29 cellular contexts compared by ENCODE assay signal in the genomic region with DNA sequence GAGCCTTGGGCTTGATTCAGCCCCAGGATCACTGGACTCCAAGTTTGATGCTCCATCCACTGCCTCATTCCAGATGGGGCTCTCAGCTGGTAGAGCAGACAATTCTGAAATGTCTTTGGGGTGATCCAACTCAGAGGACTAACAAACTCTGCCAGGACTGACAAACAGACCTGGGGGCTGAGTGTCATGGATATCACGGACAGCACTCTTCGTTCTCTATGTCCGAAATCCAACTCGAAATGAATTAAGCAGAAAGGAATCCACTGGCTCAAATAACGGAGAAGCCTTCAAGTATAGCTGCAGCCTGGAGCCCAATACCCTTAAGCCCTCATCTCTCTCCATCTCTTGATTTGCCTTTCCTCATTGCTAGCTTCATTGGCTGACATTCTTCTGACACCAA. TPM values are rescaled to one million over a fixed set of nuclear protein-coding genes. Genes with fewer than 3 reads are reported as not detected.
DNase-seq lines count a peak whose midpoint lies in the region; ATAC-seq, FAIRE-seq and TF ChIP-seq lines count a peak whose summit lies in the region.
"Had no signal": no experiment of that assay in that cellular context is flagged by ENCODE, and none has a peak within 500 bp of the region (broad histone marks: within the 10 kb centered on the region; RNA-seq: fewer than 3 reads in every experiment).

No MANE protein-coding gene starts in this region.

- no peak overlapping the region for H2AFZ ChIP-seq in astrocyte (ENCODE audit: low read depth, low read length)

- H3K27ac ChIP-seq in KOPT-K1 (ENCODE audit: low read depth, low read length, poor library complexity, severe bottlenecking): peak overlapping the region; percentile 94
- no peak overlapping the region for H3K27ac ChIP-seq in astrocyte (ENCODE audit: low read depth, low read length)
- H3K27ac ChIP-seq in gastrocnemius medialis: peak overlapping the region; percentile 15 to 84 (median 44)
- H3K27ac ChIP-seq: BLaER1 had no signal

- H3K9me3 ChIP-seq in KOPT-K1 (ENCODE audit: insufficient read depth, low read length, poor library complexity, severe bottlenecking) (no peaks in the 10 kb centered on the region), astrocyte (ENCODE audit: insufficient read depth, low read depth, low read length) (no peaks in the 10 kb centered on the region), gastrocnemius medialis (no peaks in the 10 kb centered on the region)
- H3K9me3 ChIP-seq: BE2C, BLaER1 had no signal

- peaks cover 6% of the 10 kb centered on the region for H3K4me1 Mint-ChIP-seq in astrocyte (ENCODE audit: low read depth, unreplicated experiment)
- H3K4me1 Mint-ChIP-seq: CD14-positive monocyte; CD4-positive, CD25-positive, alpha-beta regulatory T cell had no signal

- H3K27ac Mint-ChIP-seq in astrocyte (ENCODE audit: unreplicated experiment): no peak overlapping the region
- H3K27ac Mint-ChIP-seq: CD14-positive monocyte; CD4-positive, alpha-beta memory T cell; CD4-positive, CD25-positive, alpha-beta regulatory T cell had no signal

- no peak for FAIRE-seq in astrocyte (lab: Jason Lieb, UNC)
- FAIRE-seq: A204.1, GM12878, GM12892, GM18507 had no signal

- peak overlapping the region; percentile 2 for H3K4me3 Mint-ChIP-seq in astrocyte (ENCODE audit: unreplicated experiment)
- H3K4me3 Mint-ChIP-seq: CD14-positive monocyte; CD4-positive, alpha-beta memory T cell; CD4-positive, CD25-positive, alpha-beta regulatory T cell; CD8-positive, alpha-beta memory T cell had no signal

- no peak overlapping the region for H3K9ac ChIP-seq in astrocyte (ENCODE audit: low read length)
- H3K9ac ChIP-seq: BLaER1 had no signal

- H3K79me2 ChIP-seq in astrocyte (ENCODE audit: insufficient read depth, low read length): no peaks in the 10 kb centered on the region

- TF ChIP-seq CTCF in astrocyte (IDR thresholded peaks at IDR 0.05; ENCODE audit: insufficient read depth, low read depth, low read length) (no peak), gastrocnemius medialis (IDR thresholded peaks at IDR 0.05 in 4 of 5, conservative IDR thresholded peaks at IDR 0.05 in 1 of 5) (no peak)

- H3K36me3 ChIP-seq in KOPT-K1 (ENCODE audit: insufficient read depth, low read length) (no peaks in the 10 kb centered on the region), astrocyte (ENCODE audit: insufficient read depth, low read length) (no peaks in the 10 kb centered on the region), gastrocnemius medialis (no peaks in the 10 kb centered on the region)
- H3K36me3 ChIP-seq: BE2C, BLaER1 had no signal

- no peak for TF ChIP-seq POLR2A in gastrocnemius medialis (IDR thresholded peaks at IDR 0.05)

- H4K20me1 ChIP-seq in astrocyte (ENCODE audit: insufficient read depth, low read length): no peaks in the 10 kb centered on the region
- H4K20me1 ChIP-seq: BLaER1 had no signal

- DNase-seq in astrocyte (ENCODE audit: low read depth): no peak
- no peak for DNase-seq in gastrocnemius medialis
- DNase-seq in NCI-H69 (lab: John Stamatoyannopoulos, UW): no peak
- DNase-seq in activated T-cell treated with anti-CD3 and anti-CD28 coated beads, Interleukin-2, amount 50 U/mL, for 1 hour: no peak
- DNase-seq: 8988T; ACHN; BE2C; C1 segment of cervical spinal cord; CD4-positive, alpha-beta memory T cell; CD4-positive, CD25-positive, alpha-beta regulatory T cell; CD8-positive, alpha-beta memory T cell; COR-L47; DMS 273 treated with DMSO at 0.1 percent for 48 hours; DMS153; DMS53; DMS79; DND-41; EL; GDM1 had no signal

- peak; percentile 47 to 81 for ATAC-seq in gastrocnemius medialis
- ATAC-seq: GM12878 had no signal

- H3K4me1 ChIP-seq in astrocyte (ENCODE audit: insufficient read depth, low read length): no peaks in the 10 kb centered on the region
- peaks cover 39 to 53% of the 10 kb centered on the region in 2 donors for H3K4me1 ChIP-seq in gastrocnemius medialis
- H3K4me1 ChIP-seq: BE2C, BLaER1 had no signal

- no peak overlapping the region for H3K4me2 ChIP-seq in astrocyte (ENCODE audit: low read length)
- H3K4me2 ChIP-seq: BLaER1 had no signal

- no peak overlapping the region for H3K4me3 ChIP-seq in astrocyte (ENCODE audit: insufficient read depth, low read depth, low read length)
- H3K4me3 ChIP-seq in gastrocnemius medialis: no peak overlapping the region
- H3K4me3 ChIP-seq: BLaER1, GM12878 had no signal

- intact Hi-C loops in gastrocnemius medialis (cut with DNase I; ENCODE audit: low total_unique reads): no loop called here

- in situ Hi-C loops in gastrocnemius medialis (cut with MboI; ENCODE audit: low sequenced_read_pairs in 4 of 4): no loop called here

- H3K27me3 Mint-ChIP-seq in astrocyte (ENCODE audit: low read depth, unreplicated experiment): peaks cover 36% of the 10 kb centered on the region

- peaks cover 2% of the 10 kb centered on the region for H3K27me3 ChIP-seq in astrocyte (ENCODE audit: insufficient read depth, low read length)
- no peaks in the 10 kb centered on the region for H3K27me3 ChIP-seq in gastrocnemius medialis
- H3K27me3 ChIP-seq: BE2C had no signal

- H3K36me3 Mint-ChIP-seq in astrocyte (ENCODE audit: low read depth, unreplicated experiment): no peaks in the 10 kb centered on the region
- H3K36me3 Mint-ChIP-seq: CD14-positive monocyte; CD4-positive, alpha-beta memory T cell; CD4-positive, CD25-positive, alpha-beta regulatory T cell; CD8-positive, alpha-beta memory T cell had no signal

- H3K9me3 Mint-ChIP-seq in astrocyte (ENCODE audit: unreplicated experiment): no peaks in the 10 kb centered on the region
- H3K9me3 Mint-ChIP-seq: CD14-positive monocyte; CD4-positive, alpha-beta memory T cell; CD4-positive, CD25-positive, alpha-beta regulatory T cell; CD8-positive, alpha-beta memory T cell had no signal

RNA-seq across cellular contexts. Expression of gene SLC38A3, which starts 14.2 kb away (rescaled TPM):
- total RNA-seq in astrocyte: 0.68 and 1.9 TPM in 2 replicates
- 1 to 10 TPM; 1.9 to 8.9 (median 5.0) TPM for total RNA-seq in gastrocnemius medialis
- total RNA-seq: A673; CD4-positive, alpha-beta memory T cell; CD4-positive, CD25-positive, alpha-beta regulatory T cell; CD8-positive, alpha-beta memory T cell; Daoy; GM12878 had no signal

RNA-seq across cellular contexts. Expression of gene GNAI2, which starts 16.7 kb away (rescaled TPM):
- total RNA-seq in astrocyte (380 and 381 TPM in 2 replicates), gastrocnemius medialis (10 to 100 TPM; 26.7 to 67.8 (median 39.8) TPM)

RNA-seq across cellular contexts. Expression of gene GNAT1, which starts 27.9 kb away (rescaled TPM):
- not detected in 2 replicates for total RNA-seq in astrocyte
- total RNA-seq in gastrocnemius medialis: not detected
- total RNA-seq: A673; CD4-positive, alpha-beta memory T cell; CD4-positive, CD25-positive, alpha-beta regulatory T cell; CD8-positive, alpha-beta memory T cell; Daoy; G401; GM12878 had no signal

RNA-seq across cellular contexts. Expression of gene SEMA3B, which starts 49.7 kb away (rescaled TPM):
- total RNA-seq in astrocyte (4.9 and 5.9 TPM in 2 replicates), gastrocnemius medialis (1 to 10 TPM; 1.7 to 3.1 (median 2.1) TPM)

RNA-seq across cellular contexts. Expression of gene LSMEM2, which starts 59.6 kb away (rescaled TPM):
- total RNA-seq in astrocyte: 0.30 TPM in 1 of 2 replicates, not detected in the other
- total RNA-seq in gastrocnemius medialis: under 1 TPM in 3 of 4 donors, not detected in 1; 0.41 to 0.98 (median 0.49) TPM
- total RNA-seq: A673; CD4-positive, alpha-beta memory T cell; CD4-positive, CD25-positive, alpha-beta regulatory T cell; CD8-positive, alpha-beta memory T cell; Daoy; GM12878 had no signal
